Comparison of ENCODE assay signal across 8 cellular contexts in the genomic region with DNA sequence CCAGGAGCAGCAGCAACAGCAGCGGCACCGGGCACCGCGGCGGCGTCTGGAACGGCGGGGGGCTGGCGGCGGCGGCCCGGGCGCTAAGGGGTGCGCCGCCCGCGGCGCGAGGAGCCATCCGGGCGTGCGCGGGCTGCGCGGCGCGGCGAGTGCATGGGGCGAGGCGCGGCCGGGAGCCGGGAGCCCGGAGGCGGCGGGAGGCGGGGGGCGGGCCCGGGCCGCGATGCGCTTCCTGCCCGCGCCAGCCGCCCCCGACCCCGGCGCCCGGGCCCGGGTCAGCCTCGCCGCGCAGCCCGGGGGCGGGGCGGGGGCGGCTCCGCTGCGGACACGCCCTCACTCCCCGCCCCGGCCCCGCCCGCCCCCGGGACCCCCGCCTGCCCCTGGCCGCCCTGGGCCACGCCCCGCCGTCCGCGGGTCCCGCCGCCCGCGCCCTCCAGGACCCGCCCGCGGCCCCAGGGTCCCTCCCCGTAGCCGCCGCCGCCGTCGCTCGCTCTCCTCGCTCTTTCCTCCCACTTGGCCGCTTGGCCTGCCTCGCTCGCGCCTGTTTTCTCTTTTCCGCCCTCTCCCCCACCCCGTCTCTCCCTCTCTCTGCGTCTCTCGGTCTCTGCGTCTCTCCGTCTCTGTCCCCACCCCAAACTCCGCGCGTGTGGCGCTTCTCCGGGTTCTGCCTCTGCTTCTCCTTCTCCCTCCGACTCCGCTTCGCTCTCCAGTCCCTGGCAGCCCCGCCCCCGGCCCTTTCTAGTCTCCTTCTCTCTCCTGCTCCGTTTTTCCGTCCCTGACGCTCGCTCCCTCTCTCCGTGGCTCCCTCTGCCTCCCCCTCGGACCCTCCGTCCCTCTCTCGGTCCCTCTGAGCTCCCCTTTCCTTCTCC. TPM values are rescaled to one million over a fixed set of nuclear protein-coding genes. Genes with fewer than 3 reads are reported as not detected.
DNase-seq lines count a peak whose midpoint lies in the region; ATAC-seq and TF ChIP-seq lines count a peak whose summit lies in the region.

A gene with protein sequence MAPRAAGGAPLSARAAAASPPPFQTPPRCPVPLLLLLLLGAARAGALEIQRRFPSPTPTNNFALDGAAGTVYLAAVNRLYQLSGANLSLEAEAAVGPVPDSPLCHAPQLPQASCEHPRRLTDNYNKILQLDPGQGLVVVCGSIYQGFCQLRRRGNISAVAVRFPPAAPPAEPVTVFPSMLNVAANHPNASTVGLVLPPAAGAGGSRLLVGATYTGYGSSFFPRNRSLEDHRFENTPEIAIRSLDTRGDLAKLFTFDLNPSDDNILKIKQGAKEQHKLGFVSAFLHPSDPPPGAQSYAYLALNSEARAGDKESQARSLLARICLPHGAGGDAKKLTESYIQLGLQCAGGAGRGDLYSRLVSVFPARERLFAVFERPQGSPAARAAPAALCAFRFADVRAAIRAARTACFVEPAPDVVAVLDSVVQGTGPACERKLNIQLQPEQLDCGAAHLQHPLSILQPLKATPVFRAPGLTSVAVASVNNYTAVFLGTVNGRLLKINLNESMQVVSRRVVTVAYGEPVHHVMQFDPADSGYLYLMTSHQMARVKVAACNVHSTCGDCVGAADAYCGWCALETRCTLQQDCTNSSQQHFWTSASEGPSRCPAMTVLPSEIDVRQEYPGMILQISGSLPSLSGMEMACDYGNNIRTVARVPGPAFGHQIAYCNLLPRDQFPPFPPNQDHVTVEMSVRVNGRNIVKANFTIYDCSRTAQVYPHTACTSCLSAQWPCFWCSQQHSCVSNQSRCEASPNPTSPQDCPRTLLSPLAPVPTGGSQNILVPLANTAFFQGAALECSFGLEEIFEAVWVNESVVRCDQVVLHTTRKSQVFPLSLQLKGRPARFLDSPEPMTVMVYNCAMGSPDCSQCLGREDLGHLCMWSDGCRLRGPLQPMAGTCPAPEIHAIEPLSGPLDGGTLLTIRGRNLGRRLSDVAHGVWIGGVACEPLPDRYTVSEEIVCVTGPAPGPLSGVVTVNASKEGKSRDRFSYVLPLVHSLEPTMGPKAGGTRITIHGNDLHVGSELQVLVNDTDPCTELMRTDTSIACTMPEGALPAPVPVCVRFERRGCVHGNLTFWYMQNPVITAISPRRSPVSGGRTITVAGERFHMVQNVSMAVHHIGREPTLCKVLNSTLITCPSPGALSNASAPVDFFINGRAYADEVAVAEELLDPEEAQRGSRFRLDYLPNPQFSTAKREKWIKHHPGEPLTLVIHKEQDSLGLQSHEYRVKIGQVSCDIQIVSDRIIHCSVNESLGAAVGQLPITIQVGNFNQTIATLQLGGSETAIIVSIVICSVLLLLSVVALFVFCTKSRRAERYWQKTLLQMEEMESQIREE (N-terminal part only) (minus strand): TSS at position 155 of the 869 bp plus-strand sequence. CDS start 37 bp downstream, at position 118.

- DNase-seq in Caco-2 (peak; percentile 58 to 75), HUDEP-2 (lab: John Stamatoyannopoulos, UW; ENCODE audit: unreplicated experiment in 76 of 76) (peak in 71 of 76 experiments; percentile 11 to 88 (median 59)), SK-MEL-5 (ENCODE audit: low read depth, low spot score) (peak; percentile 60), body of pancreas (peak; percentile 51 to 70 (median 60)), hepatocyte (ENCODE audit: low spot score) (peak; percentile 79), prostate gland (ENCODE audit: low spot score) (no peak)

- H3K9me3 Mint-ChIP-seq in Caco-2 (ENCODE audit: unreplicated experiment): no peaks in the 10 kb centered on the region

- POLR2A ChIA-PET in Caco-2 (lab: Charles Lee): interaction anchor here (0.6 kb wide), 1 partner anchor 178 kb away, joined by 3 read pairs; no protein-coding TSS in a partner anchor

- peak; percentile 61 for ATAC-seq in body of pancreas
- no peak for ATAC-seq in GM21367 (IDR thresholded peaks at IDR 0.05; ENCODE audit: unreplicated experiment)
- ATAC-seq in HG02840 (IDR thresholded peaks at IDR 0.05; ENCODE audit: low FRiP score, unreplicated experiment): no peak

- 1 to 5% methylated on average over 39 to 59 of the region's 115 CpGs for WGBS in body of pancreas, 2 donors
- WGBS in hepatocyte (ENCODE audit: low lambda C conversion rate, missing lambda C conversion rate): 3% methylated on average over 6 of the region's 115 CpGs
- WGBS in prostate gland: under 1% methylated on average over 61 of the region's 115 CpGs

- peak within 1 kb of the TSS; percentile 52 for H2AFZ ChIP-seq in hepatocyte

- peaks cover 18% of the 10 kb centered on the region for H3K4me1 Mint-ChIP-seq in Caco-2 (ENCODE audit: low read depth, unreplicated experiment)

- H3K27me3 ChIP-seq in Caco-2 (replicated peaks; ENCODE audit: control insufficient read depth, insufficient read depth, low read length): no peaks in the 10 kb centered on the region
- no peaks in the 10 kb centered on the region for H3K27me3 ChIP-seq in body of pancreas
- peaks cover 12% of the 10 kb centered on the region for H3K27me3 ChIP-seq in hepatocyte
- H3K27me3 ChIP-seq in prostate gland (replicated peaks; ENCODE audit: insufficient read depth): no peaks in the 10 kb centered on the region

- H3K27me3 Mint-ChIP-seq in Caco-2 (ENCODE audit: insufficient read depth, unreplicated experiment): no peaks in the 10 kb centered on the region

- peaks cover 21% of the 10 kb centered on the region for H3K4me1 ChIP-seq in Caco-2
- H3K4me1 ChIP-seq in body of pancreas: peaks cover 50% of the 10 kb centered on the region
- peaks cover 24% of the 10 kb centered on the region for H3K4me1 ChIP-seq in hepatocyte (ENCODE audit: insufficient read depth)
- H3K4me1 ChIP-seq in prostate gland (replicated peaks): no peaks in the 10 kb centered on the region

- peak in 2 of 3 donors; percentile 50 to 73 for TF ChIP-seq POLR2A in body of pancreas (IDR thresholded peaks at IDR 0.05)
- TF ChIP-seq POLR2A in prostate gland (IDR thresholded peaks at IDR 0.05): peak; percentile 14

- no peaks in the 10 kb centered on the region for H3K9me3 ChIP-seq in Caco-2
- H3K9me3 ChIP-seq in body of pancreas: no peaks in the 10 kb centered on the region
- no peaks in the 10 kb centered on the region for H3K9me3 ChIP-seq in hepatocyte (ENCODE audit: low read depth)
- no peaks in the 10 kb centered on the region for H3K9me3 ChIP-seq in prostate gland

- no peaks in the 10 kb centered on the region for H3K9me2 ChIP-seq in hepatocyte (replicated peaks; ENCODE audit: insufficient read depth)

- CTCF ChIA-PET in Caco-2 (lab: Charles Lee): interaction anchor here (0.9 to 1.9 kb wide), 2 partner anchors 117 to 223 kb away, joined by 3 to 11 read pairs; no protein-coding TSS in a partner anchor

- in situ Hi-C loops in SK-MEL-5 (cut with HindIII; ENCODE audit: low pct_unique_long_range_greater_than_20kb, low sequenced_read_pairs): no loop called here

- H4K20me1 ChIP-seq in hepatocyte (ENCODE audit: insufficient read depth, poor library complexity, severe bottlenecking): peaks cover 7% of the 10 kb centered on the region

- peaks cover 7% of the 10 kb centered on the region for H3K36me3 Mint-ChIP-seq in Caco-2 (ENCODE audit: insufficient read depth, unreplicated experiment)

- H3K79me2 ChIP-seq in hepatocyte: peaks cover 23% of the 10 kb centered on the region

- peak within 1 kb of the TSS; percentile 45 to 79 (median 70) for H3K27ac ChIP-seq in body of pancreas
- H3K27ac ChIP-seq in hepatocyte: peak within 1 kb of the TSS; percentile 80
- peak within 1 kb of the TSS; percentile 79 to 80 for H3K27ac ChIP-seq in prostate gland

- H3K4me2 ChIP-seq in hepatocyte: peak within 1 kb of the TSS; percentile 96

- TF ChIP-seq CTCF in Caco-2 (IDR thresholded peaks at IDR 0.05; ENCODE audit: insufficient read depth in 1 of 2, low read depth in 1 of 2, low read length in 1 of 2, severe bottlenecking in 1 of 2, unreplicated experiment in 1 of 2): no peak
- no peak for TF ChIP-seq CTCF in body of pancreas (IDR thresholded peaks at IDR 0.05)
- TF ChIP-seq CTCF in hepatocyte (IDR thresholded peaks at IDR 0.05; ENCODE audit: poor library complexity): no peak
- no peak for TF ChIP-seq CTCF in prostate gland (IDR thresholded peaks at IDR 0.05)

- BruUV-seq in Caco-2 (replicated peaks; lab: Mats Ljungman, UMichigan): no TSS peak

- H3K36me3 ChIP-seq in Caco-2 (ENCODE audit: control insufficient read depth, insufficient read depth, low read length): no peaks in the 10 kb centered on the region; the same call in 1 of the 2 replicates
- H3K36me3 ChIP-seq in body of pancreas (replicated peaks in 1 of 2; ENCODE audit: insufficient read depth in 1 of 2, low read depth in 2 of 2): no peaks in the 10 kb centered on the region
- H3K36me3 ChIP-seq in hepatocyte (replicated peaks; ENCODE audit: insufficient read depth, low read depth): no peaks in the 10 kb centered on the region
- no peaks in the 10 kb centered on the region for H3K36me3 ChIP-seq in prostate gland

- peak within 1 kb of the TSS; percentile 47 for H3K27ac Mint-ChIP-seq in Caco-2 (ENCODE audit: unreplicated experiment)

- H3K4me3 ChIP-seq in Caco-2 (ENCODE audit: low read depth, low read length): peak within 1 kb of the TSS; percentile 77
- peak within 1 kb of the TSS; percentile 29 to 47 for H3K4me3 ChIP-seq in body of pancreas
- peak within 1 kb of the TSS; percentile 45 for H3K4me3 ChIP-seq in hepatocyte
- peak within 1 kb of the TSS; percentile 45 for H3K4me3 ChIP-seq in prostate gland

- intact Hi-C loops in Caco-2 (cut with micrococcal nuclease; ENCODE audit: unreplicated experiment) (loop anchor here (5.0 kb wide), 1 partner anchor 114 kb away; no protein-coding TSS in a partner anchor), body of pancreas (cut with DNase I) (no loop called here), prostate gland (cut with DNase I) (no loop called here)

- peak within 1 kb of the TSS; percentile 96 for H3K4me3 Mint-ChIP-seq in Caco-2 (ENCODE audit: unreplicated experiment)

RNA-seq across cellular contexts. Expression of the gene that starts here (rescaled TPM):
- total RNA-seq in Caco-2 (2022) (26.3 and 33.0 TPM in 2 replicates), body of pancreas (100 to 1,000 TPM in 1 of 2 donors, 10 to 100 TPM in 1; 47.7 to 135 TPM), hepatocyte (22.0 and 45.3 TPM in 2 replicates), prostate gland (10 to 100 TPM; 19.7 to 83.6 TPM)
- 17.6 and 21.8 TPM in 2 replicates for total RNA-seq in SK-MEL-5 (2014; rRNA removed; shearing (Covaris generic))
- 35.7 and 43.2 TPM in 2 replicates for polyA plus RNA-seq in SK-MEL-5 (2015; cell fraction: cytosol; rRNA removed)
- polyA plus RNA-seq in SK-MEL-5 (2015; cell fraction: nucleus; rRNA removed): 63.1 and 64.5 TPM in 2 replicates
- polyA plus RNA-seq in hepatocyte: 24.9 and 36.3 TPM in 2 replicates
